ENCODE assay signal across 23 cellular contexts in genomic region chr9:130668694-130669093, GRCh38. TPM values are rescaled to one million over a fixed set of nuclear protein-coding genes. Genes with fewer than 3 reads are reported as not detected.
DNase-seq lines count a peak whose midpoint lies in the region; ATAC-seq, FAIRE-seq and TF ChIP-seq lines count a peak whose summit lies in the region.
"Had no signal": no experiment of that assay in that cellular context is flagged by ENCODE, and none has a peak within 500 bp of the region (broad histone marks: within the 10 kb centered on the region; RNA-seq: fewer than 3 reads in every experiment).

No MANE protein-coding gene starts in this region.

- peaks cover 6% of the 10 kb centered on the region; the same call in 1 of the 2 replicates for H3K23me2 ChIP-seq in H1 (ENCODE audit: low read depth, low read length)

- H3K4me3 ChIP-seq in A549 (no peak overlapping the region), H1 (ENCODE audit: extremely low read depth in 1 of 4, insufficient read depth in 2 of 4, low read depth in 3 of 4, low read length in 4 of 4) (no peak overlapping the region), osteoblast (ENCODE audit: insufficient read depth, low read length) (no peak overlapping the region)
- H3K4me3 ChIP-seq: GM23338, HAP-1 had no signal

- POLR2A ChIA-PET in A549 (lab: Yijun Ruan, JAX): no interaction called here
- POLR2A ChIA-PET in H1 (lab: Charles Lee; ENCODE audit: partially characterized antibody): interaction anchor here (1.2 to 2.6 kb wide), 3 partner anchors 13 to 21 kb away, joined by 3 to 8 read pairs (median 3); no protein-coding TSS in a partner anchor

- FAIRE-seq in A549 (lab: Jason Lieb, UNC) (no peak), H1 (lab: Jason Lieb, UNC) (no peak)
- FAIRE-seq: G401.6, GM12892, GM19239, H54 had no signal

- no peak overlapping the region for H4K8ac ChIP-seq in H1 (ENCODE audit: extremely low read depth, insufficient read depth, low read length)

- H2AK5ac ChIP-seq in H1 (ENCODE audit: low read depth, low read length): peak overlapping the region; percentile 69; the same call in 1 of the 2 replicates

- H4K20me1 ChIP-seq in H1 (replicated peaks in 1 of 2; ENCODE audit: control insufficient read depth in 1 of 2, insufficient read depth in 2 of 2, low read length in 2 of 2) (peaks cover 4 to 9% of the 10 kb centered on the region in 2 experiments), osteoblast (ENCODE audit: insufficient read depth, low read length) (no peaks in the 10 kb centered on the region)

- no peak overlapping the region for H2BK20ac ChIP-seq in H1 (ENCODE audit: low read length)

- no peak overlapping the region for H3K14ac ChIP-seq in H1 (ENCODE audit: insufficient read length)

- H3K56ac ChIP-seq in H1 (replicated peaks; ENCODE audit: insufficient read length, low read depth, low read length): no peak overlapping the region

- TF ChIP-seq EP300 in A549 (IDR thresholded peaks at IDR 0.05): no peak
- TF ChIP-seq EP300 in H1 (IDR thresholded peaks at IDR 0.05; ENCODE audit: borderline replicate concordance in 1 of 2, low read depth in 2 of 2, low read length in 2 of 2): no peak

- H2BK5ac ChIP-seq in H1 (ENCODE audit: low read depth, low read length): no peak overlapping the region

- H3K27ac ChIP-seq in A549: no peak overlapping the region
- no peak overlapping the region for H3K27ac ChIP-seq in H1 (ENCODE audit: low read depth, low read length)
- H3K27ac ChIP-seq in osteoblast (ENCODE audit: low read depth, low read length): no peak overlapping the region

- no peak overlapping the region for H2AFZ ChIP-seq in H1 (ENCODE audit: low read length)
- no peak overlapping the region for H2AFZ ChIP-seq in osteoblast (ENCODE audit: low read length)
- H2AFZ ChIP-seq: GM23338 had no signal

- H3K4me2 ChIP-seq in A549 (no peak overlapping the region), H1 (ENCODE audit: insufficient read depth in 1 of 2, low read depth in 2 of 2, low read length in 2 of 2) (no peak overlapping the region), osteoblast (ENCODE audit: insufficient read depth, low read length) (no peak overlapping the region)
- H3K4me2 ChIP-seq: GM23338 had no signal

- no peak for DNase-seq in A549 (ENCODE audit: low read depth in 1 of 2, low spot score in 1 of 2)
- DNase-seq in NCI-H2171 (lab: John Stamatoyannopoulos, UW): peak; percentile 58
- no peak for DNase-seq in H1 (ENCODE audit: low read depth in 1 of 2, low spot score in 2 of 2)
- peak; percentile 72 for DNase-seq in osteoblast (ENCODE audit: insufficient read length, low spot score, missing footprints)
- DNase-seq in activated T-cell treated with anti-CD3 and anti-CD28 coated beads, Interleukin-2, amount 50 U/mL, for 48 hours: no peak
- DNase-seq: 8988T; C1 segment of cervical spinal cord; Calu3; CD4-positive, alpha-beta memory T cell; COR-L47; DMS153; DND-41; HFFc6 had no signal

- H3K23ac ChIP-seq in H1 (ENCODE audit: insufficient read length): no peak overlapping the region

- H3K4me1 ChIP-seq in A549 (peaks cover 21% of the 10 kb centered on the region; the same call in 2 of the 3 replicates), H1 (replicated peaks in 1 of 4; ENCODE audit: control insufficient read depth in 3 of 4, insufficient read depth in 4 of 4, low read length in 3 of 4) (peaks cover 0 to 20% (median 12%) of the 10 kb centered on the region in 4 experiments; a peak in 6 of 7 replicates), osteoblast (ENCODE audit: insufficient read depth, low read length) (no peaks in the 10 kb centered on the region)
- H3K4me1 ChIP-seq: HAP-1 had no signal

- TF ChIP-seq POLR2A in A549 (IDR thresholded peaks at IDR 0.05; ENCODE audit: low read length): no peak
- TF ChIP-seq POLR2A in H1 (IDR thresholded peaks at IDR 0.05; ENCODE audit: control extremely low read depth in 1 of 2, low read depth in 2 of 2, low read length in 2 of 2): no peak

- no peak overlapping the region for H3K9ac ChIP-seq in H1 (replicated peaks in 1 of 4; ENCODE audit: extremely low read depth in 1 of 4, low read depth in 3 of 4, low read length in 3 of 4)

- no peaks in the 10 kb centered on the region for H3K9me3 ChIP-seq in A549
- no peaks in the 10 kb centered on the region for H3K9me3 ChIP-seq in H1 (ENCODE audit: insufficient read depth in 2 of 2, low read depth in 1 of 2, low read length in 1 of 2)
- no peaks in the 10 kb centered on the region for H3K9me3 ChIP-seq in osteoblast (ENCODE audit: low read depth, low read length)
- H3K9me3 ChIP-seq: HAP-1 had no signal

- H2BK120ac ChIP-seq in H1 (replicated peaks; ENCODE audit: low read depth, low read length): no peak overlapping the region

- peaks cover 50 to 64% (median 60%) of the 10 kb centered on the region in 4 experiments for H3K27me3 ChIP-seq in H1 (replicated peaks in 1 of 4; ENCODE audit: control insufficient read depth in 3 of 4, extremely low read depth in 1 of 4, insufficient read depth in 3 of 4, low read length in 3 of 4)
- peaks cover 45% of the 10 kb centered on the region for H3K27me3 ChIP-seq in osteoblast (ENCODE audit: insufficient read depth, low read length)

- ATAC-seq in A549 (no peak), GM18858 (IDR thresholded peaks at IDR 0.05; ENCODE audit: unreplicated experiment) (no peak), HG03196 (IDR thresholded peaks at IDR 0.05; ENCODE audit: unreplicated experiment) (no peak)
- ATAC-seq: GM23338 had no signal

- H3K18ac ChIP-seq in H1 (ENCODE audit: extremely low read depth, low read length): no peak overlapping the region

- CTCF ChIA-PET in A549 (lab: Yijun Ruan, JAX): interaction anchor here (0.6 to 4.6 kb wide), 6 partner anchors 10 to 278 kb away, joined by 4 to 22 read pairs (median 6); no protein-coding TSS in a partner anchor
- CTCF ChIA-PET in H1 (lab: Charles Lee; ENCODE audit: partially characterized antibody): interaction anchor here (0.6 to 6.0 kb wide), 5 partner anchors 12 to 343 kb away, joined by 4 to 53 read pairs (median 5); no protein-coding TSS in a partner anchor

- TF ChIP-seq CTCF in A549 (IDR thresholded peaks at IDR 0.05): no peak
- TF ChIP-seq CTCF in H1 (IDR thresholded peaks at IDR 0.05; ENCODE audit: control extremely low read depth in 1 of 3, insufficient read depth in 1 of 3, low read depth in 1 of 3, low read length in 3 of 3): no peak
- no peak for TF ChIP-seq CTCF in osteoblast (IDR thresholded peaks at IDR 0.05; ENCODE audit: extremely low read depth, low read depth, low read length)

- no peak overlapping the region for H3K4ac ChIP-seq in H1 (replicated peaks; ENCODE audit: insufficient read length, low read depth, low read length)

- no peaks in the 10 kb centered on the region for H3K79me1 ChIP-seq in H1 (ENCODE audit: low read depth, low read length)

- H4K91ac ChIP-seq in H1 (replicated peaks; ENCODE audit: insufficient read length, low read length): no peak overlapping the region

- H4K5ac ChIP-seq in H1 (ENCODE audit: insufficient read length, low read depth, low read length): no peak overlapping the region

- no peak overlapping the region for H2BK15ac ChIP-seq in H1 (ENCODE audit: low read length)

- H3K36me3 ChIP-seq in H1 (ENCODE audit: control insufficient read depth in 2 of 4, insufficient read depth in 4 of 4, low read length in 3 of 4): no peaks in the 10 kb centered on the region; a peak in 1 of 8 replicates
- H3K36me3 ChIP-seq in osteoblast (ENCODE audit: insufficient read depth, low read length): no peaks in the 10 kb centered on the region
- H3K36me3 ChIP-seq: HAP-1 had no signal

- 73% methylated on average over 10 of the region's 10 CpGs for WGBS in A549 (ENCODE audit: missing lambda C conversion rate)
- 81% methylated on average over 10 of the region's 10 CpGs; no CpG with 5 or more reads in 1 of the 2 experiments for WGBS in H1 (ENCODE audit: extremely low coverage in 1 of 2, insufficient coverage in 1 of 2, insufficient read length in 1 of 2, insufficient replicate concordance in 2 of 2, low coverage in 1 of 2, low lambda C conversion rate in 2 of 2, missing lambda C conversion rate in 1 of 2), 2 experiments

- no peak overlapping the region for H2BK12ac ChIP-seq in H1 (ENCODE audit: low read depth, low read length)

- TF ChIP-seq RAD21 in A549 (conservative IDR thresholded peaks at IDR 0.05 in 1 of 2, IDR thresholded peaks at IDR 0.05 in 1 of 2) (no peak), H1 (IDR thresholded peaks at IDR 0.05 in 1 of 2, conservative IDR thresholded peaks at IDR 0.05 in 1 of 2; ENCODE audit: low read depth in 2 of 2, low read length in 2 of 2) (no peak)

- no peaks in the 10 kb centered on the region for H3K79me2 ChIP-seq in H1 (ENCODE audit: control insufficient read depth in 1 of 2, insufficient read depth in 2 of 2, low read length in 2 of 2)
- H3K79me2 ChIP-seq in osteoblast (ENCODE audit: insufficient read depth, low read length): no peaks in the 10 kb centered on the region

RNA-seq across cellular contexts. Expression of gene PRDM12, which starts 4.3 kb away (rescaled TPM):
- polyA plus RNA-seq in A549 (2011; rRNA removed) (0.09 and 0.17 TPM in 2 replicates), A549 (2017; fragmentation: RNase III; extraction: RNeasy Plus Mini Kit Qiagen cat#74134 plus additional on column Dnase treatment) (0.10 to 0.17 TPM (median 0.13 TPM) in 3 replicates), H1 (2011; rRNA removed) (0.14 and 0.20 TPM in 2 replicates)
- polyA plus RNA-seq in A549 (2012; cell fraction: cytosol; rRNA removed): 0.05 and 0.14 TPM in 2 replicates
- polyA plus RNA-seq in A549 (2012; cell fraction: nucleus; rRNA removed): 0.10 and 0.17 TPM in 2 replicates
- polyA minus RNA-seq in A549 (2011; rRNA and poly(A)+ RNA removed): 0.08 and 0.10 TPM in 2 replicates
- total RNA-seq in H1 (2021; fragmentation: NEBNext Ultra II Directional; extraction: Animal tissue kit (Norgen Biotek cat#: 25700)): 0.13 and 0.22 TPM in 2 replicates
- polyA plus RNA-seq in H1 (2011; cell fraction: cytosol; rRNA removed): 0.08 TPM
- 0.26 TPM for polyA plus RNA-seq in H1 (2011; cell fraction: nucleus; rRNA removed)
- polyA plus RNA-seq in H1 (2012, experiment 1 of 2): 0.11 to 0.19 TPM (median 0.13 TPM) in 3 of 4 replicates, not detected in the other
- 0.14 TPM for polyA plus RNA-seq in H1 (2012, experiment 2 of 2)
- polyA plus RNA-seq in H1 (2013, experiment 1 of 2): 0.02 TPM
- polyA plus RNA-seq in H1 (2013, experiment 2 of 2): 0.06 TPM
- 0.07 TPM in 1 of 2 replicates, not detected in the other for polyA minus RNA-seq in H1 (2011; rRNA and poly(A)+ RNA removed)
- polyA minus RNA-seq in H1 (2011; cell fraction: cytosol; rRNA and poly(A)+ RNA removed): not detected
- not detected for polyA minus RNA-seq in H1 (2011; cell fraction: nucleus; rRNA and poly(A)+ RNA removed)
- total RNA-seq in osteoblast: not detected in 2 replicates
- total RNA-seq: A673; Calu3; CD4-positive, alpha-beta memory T cell; GM23338 had no signal
- polyA plus RNA-seq: BJ had no signal

RNA-seq across cellular contexts. Expression of gene EXOSC2, which starts 24.9 kb away (rescaled TPM):
- 76.1 and 96.8 TPM in 2 replicates for polyA plus RNA-seq in A549 (2011; rRNA removed)
- 59.6 and 61.4 TPM in 2 replicates for polyA plus RNA-seq in A549 (2012; cell fraction: cytosol; rRNA removed)
- polyA plus RNA-seq in A549 (2012; cell fraction: nucleus; rRNA removed): 43.5 and 62.0 TPM in 2 replicates
- polyA plus RNA-seq in A549 (2017; fragmentation: RNase III; extraction: RNeasy Plus Mini Kit Qiagen cat#74134 plus additional on column Dnase treatment): 97.9 to 111 TPM (median 101 TPM) in 3 replicates
- polyA minus RNA-seq in A549 (2011; rRNA and poly(A)+ RNA removed): 45.1 and 62.3 TPM in 2 replicates
- 84.3 and 93.6 TPM in 2 replicates for total RNA-seq in H1 (2021; fragmentation: NEBNext Ultra II Directional; extraction: Animal tissue kit (Norgen Biotek cat#: 25700))
- polyA plus RNA-seq in H1 (2011; rRNA removed): 39.3 and 47.8 TPM in 2 replicates
- polyA plus RNA-seq in H1 (2011; cell fraction: cytosol; rRNA removed): 67.9 TPM
- 45.9 TPM for polyA plus RNA-seq in H1 (2011; cell fraction: nucleus; rRNA removed)
- 65.5 to 78.6 TPM (median 69.6 TPM) in 4 replicates for polyA plus RNA-seq in H1 (2012, experiment 1 of 2)
- polyA plus RNA-seq in H1 (2012, experiment 2 of 2): 24.0 TPM
- polyA plus RNA-seq in H1 (2013, experiment 1 of 2): 34.7 TPM
- polyA plus RNA-seq in H1 (2013, experiment 2 of 2): 33.1 TPM
- polyA minus RNA-seq in H1 (2011; rRNA and poly(A)+ RNA removed): 96.3 and 109 TPM in 2 replicates
- 41.5 TPM for polyA minus RNA-seq in H1 (2011; cell fraction: cytosol; rRNA and poly(A)+ RNA removed)
- 62.0 TPM for polyA minus RNA-seq in H1 (2011; cell fraction: nucleus; rRNA and poly(A)+ RNA removed)
- 18.6 and 22.1 TPM in 2 replicates for total RNA-seq in osteoblast

Comparison
In these comparisons a context has a peak if more than half of its experiments do, and no peak if none do; other contexts are left out.
1. DNase-seq: peak in NCI-H2171 (single experiment) and osteoblast (single experiment); none in A549 (0 of 2), H1 (0 of 2) and activated T-cell treated with anti-CD3 and anti-CD28 coated beads, Interleukin-2, amount 50 U/mL, for 48 hours (0 of 2).
2. Of the 18 proteins assayed by ChIP-seq in both H1 and A549: peak only in H1: none; only in A549: MAFK; in both: none; in neither: 17.